ENCODE assay signal across 8 cellular contexts in the genomic region with DNA sequence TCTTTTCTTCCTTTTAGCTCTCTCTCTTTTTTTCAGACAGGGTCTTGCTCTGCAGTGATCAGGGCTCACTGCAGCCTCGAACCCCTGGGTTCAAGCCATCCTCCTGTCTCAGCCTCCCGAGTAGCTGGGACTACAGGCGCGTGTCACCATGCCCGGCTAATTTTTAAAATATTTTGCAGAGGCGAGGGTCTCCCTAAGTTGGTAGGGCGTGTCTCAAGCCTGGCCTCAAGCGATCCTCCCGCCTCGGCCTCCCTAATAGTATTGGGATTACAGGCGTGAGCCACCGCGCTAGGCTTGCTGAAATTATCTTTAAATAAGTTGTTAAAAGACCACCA. TPM values are rescaled to one million over a fixed set of nuclear protein-coding genes. Genes with fewer than 3 reads are reported as not detected.
DNase-seq lines count a peak whose midpoint lies in the region; ATAC-seq, FAIRE-seq and TF ChIP-seq lines count a peak whose summit lies in the region.

No MANE protein-coding gene starts in this region.

- H3K9me3 Mint-ChIP-seq in HFFc6, result peaks cover 8% of the 10 kb centered on the region
- no peaks in the 10 kb centered on the region for H3K9me3 Mint-ChIP-seq in activated T-helper 1 cell treated with anti-CD3 and anti-CD28 coated beads, Interleukin-12 subunit alpha, Interleukin-12 subunit beta, Interleukin-2, Interleukin-4 antibody, amounts not matched to agents 30 ng/mL and 10 ng/mL and 1 ng/mL, durations not matched to agents 14 hours and 24 hours and 36 hours
- no peaks in the 10 kb centered on the region for H3K9me3 Mint-ChIP-seq in stimulated activated memory B cell treated with anti-CD40 and anti-IgM and Interleukin-4, amounts not matched to agents 10 μg/mL and 1 μg/mL and 100 μg/mL, for 72 hours

- H3K4me3 ChIP-seq in iPS-15b (ENCODE audit: low read depth, low read length), result peak overlapping the region; percentile 99

- H3K4me3 Mint-ChIP-seq in HFFc6, result peak overlapping the region; percentile 94
- peak overlapping the region; percentile 100 for H3K4me3 Mint-ChIP-seq in activated T-helper 1 cell treated with anti-CD3 and anti-CD28 coated beads, Interleukin-12 subunit alpha, Interleukin-12 subunit beta, Interleukin-2, Interleukin-4 antibody, amounts not matched to agents 30 ng/mL and 10 ng/mL and 1 ng/mL, durations not matched to agents 14 hours and 24 hours and 36 hours
- peak overlapping the region; percentile 97 for H3K4me3 Mint-ChIP-seq in stimulated activated memory B cell treated with anti-CD40 and anti-IgM and Interleukin-4, amounts not matched to agents 10 μg/mL and 1 μg/mL and 100 μg/mL, for 72 hours

- H3K27me3 Mint-ChIP-seq in HFFc6 (ENCODE audit: insufficient read depth), result no peaks in the 10 kb centered on the region; the same call in 1 of the 2 replicates
- no peaks in the 10 kb centered on the region for H3K27me3 Mint-ChIP-seq in activated T-helper 1 cell treated with anti-CD3 and anti-CD28 coated beads, Interleukin-12 subunit alpha, Interleukin-12 subunit beta, Interleukin-2, Interleukin-4 antibody, amounts not matched to agents 30 ng/mL and 10 ng/mL and 1 ng/mL, durations not matched to agents 14 hours and 24 hours and 36 hours (ENCODE audit: insufficient read depth)
- H3K27me3 Mint-ChIP-seq in stimulated activated memory B cell treated with anti-CD40 and anti-IgM and Interleukin-4, amounts not matched to agents 10 μg/mL and 1 μg/mL and 100 μg/mL, for 72 hours, result no peaks in the 10 kb centered on the region

- H3K9ac ChIP-seq in iPS-15b (ENCODE audit: low read depth, low read length), result no peak overlapping the region

- peaks cover 1% of the 10 kb centered on the region; the same call in 1 of the 2 replicates for H3K36me3 Mint-ChIP-seq in HFFc6 (ENCODE audit: low read depth)
- peaks cover 19% of the 10 kb centered on the region for H3K36me3 Mint-ChIP-seq in activated T-helper 1 cell treated with anti-CD3 and anti-CD28 coated beads, Interleukin-12 subunit alpha, Interleukin-12 subunit beta, Interleukin-2, Interleukin-4 antibody, amounts not matched to agents 30 ng/mL and 10 ng/mL and 1 ng/mL, durations not matched to agents 14 hours and 24 hours and 36 hours (ENCODE audit: low read depth)
- H3K36me3 Mint-ChIP-seq in stimulated activated memory B cell treated with anti-CD40 and anti-IgM and Interleukin-4, amounts not matched to agents 10 μg/mL and 1 μg/mL and 100 μg/mL, for 72 hours, result peaks cover 6% of the 10 kb centered on the region

- no peak for FAIRE-seq in RCC 7860 (lab: Jason Lieb, UNC)

- DNase-seq in HFFc6 (no peak), NCI-H1092 (lab: John Stamatoyannopoulos, UW) (no peak), hepatic stellate cell (ENCODE audit: low spot score) (no peak), RCC 7860 (ENCODE audit: low spot score) (no peak)
- DNase-seq in activated T-helper 1 cell treated with anti-CD3 and anti-CD28 coated beads, Interleukin-12 subunit alpha, Interleukin-12 subunit beta, Interleukin-2, Interleukin-4 antibody, amounts not matched to agents 30 ng/mL and 10 ng/mL and 1 ng/mL, durations not matched to agents 14 hours and 24 hours and 36 hours (ENCODE audit: low spot score), result no peak
- DNase-seq in stimulated activated CD4-positive, alpha-beta T cell treated with anti-CD3 and anti-CD28 coated beads, Interleukin-12 subunit alpha, Interleukin-12 subunit beta, amount 100 ng/mL, for 4 hours, result no peak

- H3K27me3 ChIP-seq in iPS-15b (ENCODE audit: control insufficient read depth, insufficient read depth, low read length), result no peaks in the 10 kb centered on the region

- H3K9me3 ChIP-seq in iPS-15b (ENCODE audit: control insufficient read depth, insufficient read depth, low read length), result no peaks in the 10 kb centered on the region

- H3K36me3 ChIP-seq in iPS-15b (ENCODE audit: control insufficient read depth, insufficient read depth, low read length), result no peaks in the 10 kb centered on the region

- ATAC-seq in stimulated activated memory B cell treated with anti-CD40 and anti-IgM and Interleukin-4, amounts not matched to agents 10 μg/mL and 1 μg/mL and 100 μg/mL, for 72 hours, result no peak

- peaks cover 28% of the 10 kb centered on the region for H3K4me1 Mint-ChIP-seq in HFFc6 (ENCODE audit: low read depth)
- peaks cover 62% of the 10 kb centered on the region for H3K4me1 Mint-ChIP-seq in activated T-helper 1 cell treated with anti-CD3 and anti-CD28 coated beads, Interleukin-12 subunit alpha, Interleukin-12 subunit beta, Interleukin-2, Interleukin-4 antibody, amounts not matched to agents 30 ng/mL and 10 ng/mL and 1 ng/mL, durations not matched to agents 14 hours and 24 hours and 36 hours (ENCODE audit: low read depth)
- peaks cover 63% of the 10 kb centered on the region for H3K4me1 Mint-ChIP-seq in stimulated activated memory B cell treated with anti-CD40 and anti-IgM and Interleukin-4, amounts not matched to agents 10 μg/mL and 1 μg/mL and 100 μg/mL, for 72 hours

- no peaks in the 10 kb centered on the region for H3K4me1 ChIP-seq in iPS-15b (ENCODE audit: control insufficient read depth, insufficient read depth, low read length)

- peak overlapping the region; percentile 91 for H3K27ac Mint-ChIP-seq in HFFc6
- H3K27ac Mint-ChIP-seq in activated T-helper 1 cell treated with anti-CD3 and anti-CD28 coated beads, Interleukin-12 subunit alpha, Interleukin-12 subunit beta, Interleukin-2, Interleukin-4 antibody, amounts not matched to agents 30 ng/mL and 10 ng/mL and 1 ng/mL, durations not matched to agents 14 hours and 24 hours and 36 hours, result no peak overlapping the region
- peak overlapping the region; percentile 89 for H3K27ac Mint-ChIP-seq in stimulated activated memory B cell treated with anti-CD40 and anti-IgM and Interleukin-4, amounts not matched to agents 10 μg/mL and 1 μg/mL and 100 μg/mL, for 72 hours

- TF ChIP-seq CTCF in HFFc6 (IDR thresholded peaks at IDR 0.05), result no peak

- intact Hi-C loops in activated T-helper 1 cell treated with anti-CD3 and anti-CD28 coated beads, Interleukin-12 subunit alpha, Interleukin-12 subunit beta, Interleukin-2, Interleukin-4 antibody, amounts not matched to agents 30 ng/mL and 10 ng/mL and 1 ng/mL, durations not matched to agents 14 hours and 24 hours and 36 hours (cut with micrococcal nuclease), result loop anchor here (1.0 to 10.0 kb wide), 6 partner anchors 26 to 348 kb away; a partner anchor contains a TSS

RNA-seq across cellular contexts. Expression of a gene that starts 0.8 kb away (rescaled TPM):
- total RNA-seq in HFFc6 (2021; fragmentation: NEBNext Ultra II Directional; extraction: Animal tissue kit (Norgen Biotek cat#: 25700)), result 10 to 100 TPM; 16.5 to 21.9 (median 19.6) TPM
- total RNA-seq in activated T-helper 1 cell treated with anti-CD3 and anti-CD28 coated beads, Interleukin-12 subunit alpha, Interleukin-12 subunit beta, Interleukin-2, Interleukin-4 antibody, amounts not matched to agents 30 ng/mL and 10 ng/mL and 1 ng/mL, durations not matched to agents 14 hours and 24 hours and 36 hours, result 31.1 and 37.1 TPM in 2 replicates

RNA-seq across cellular contexts. Expression of a gene that starts 5.5 kb away (rescaled TPM):
- 10 to 100 TPM; 62.2 to 82.1 (median 74.0) TPM for total RNA-seq in HFFc6 (2021; fragmentation: NEBNext Ultra II Directional; extraction: Animal tissue kit (Norgen Biotek cat#: 25700))
- total RNA-seq in activated T-helper 1 cell treated with anti-CD3 and anti-CD28 coated beads, Interleukin-12 subunit alpha, Interleukin-12 subunit beta, Interleukin-2, Interleukin-4 antibody, amounts not matched to agents 30 ng/mL and 10 ng/mL and 1 ng/mL, durations not matched to agents 14 hours and 24 hours and 36 hours, result 61.1 and 62.4 TPM in 2 replicates

RNA-seq across cellular contexts. Expression of a gene that starts 58.6 kb away (rescaled TPM):
- 100 to 1,000 TPM; 181 to 207 (median 193) TPM for total RNA-seq in HFFc6 (2021; fragmentation: NEBNext Ultra II Directional; extraction: Animal tissue kit (Norgen Biotek cat#: 25700))
- 86.6 and 92.0 TPM in 2 replicates for total RNA-seq in activated T-helper 1 cell treated with anti-CD3 and anti-CD28 coated beads, Interleukin-12 subunit alpha, Interleukin-12 subunit beta, Interleukin-2, Interleukin-4 antibody, amounts not matched to agents 30 ng/mL and 10 ng/mL and 1 ng/mL, durations not matched to agents 14 hours and 24 hours and 36 hours
